Comparison of ENCODE assay signal across 10 cellular contexts in the genomic region with DNA sequence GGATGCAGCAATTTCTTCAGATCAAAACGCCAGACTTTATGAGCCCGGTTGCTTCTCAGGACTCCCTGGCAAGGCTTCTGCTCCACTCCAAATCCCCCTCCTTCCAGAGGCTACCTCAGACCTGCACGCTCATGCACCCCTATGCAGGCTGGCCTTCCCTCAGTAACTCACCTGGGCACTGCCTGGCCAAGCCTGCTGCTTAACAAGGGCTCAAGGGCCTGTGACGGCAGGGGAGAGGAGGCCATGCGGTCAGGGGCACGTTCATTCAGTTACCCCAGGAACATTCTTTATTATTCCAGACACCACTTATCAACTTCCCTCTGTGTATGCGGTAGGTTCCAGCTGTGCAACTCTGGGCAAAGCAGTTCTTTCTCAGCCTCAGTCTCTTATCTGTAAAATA.
"Had no signal": no experiment of that assay in that cellular context is flagged by ENCODE, and none has a peak within 500 bp of the region (broad histone marks: within the 10 kb centered on the region; RNA-seq: fewer than 3 reads in every experiment).

No MANE protein-coding gene starts in this region.

- H3K4me3 ChIP-seq: GM23248, HAP-1, K562 had no signal

- ATAC-seq: HCT116, K562 had no signal

- H3K36me3 ChIP-seq: HAP-1 had no signal

- H3K9me3 ChIP-seq: HAP-1 had no signal

- H3K9ac ChIP-seq: GM23248 had no signal

- H3K27ac ChIP-seq: GM23248, HL-60 had no signal

- H2AFZ ChIP-seq: GM23248 had no signal

- H3K4me1 ChIP-seq: HAP-1 had no signal

- DNase-seq: GM23248, GOT3, H7, HFFc6, IMR-90, KG1 had no signal
